Comparison of ENCODE assay signal across 29 cellular contexts in genomic region chr3:197833930-197834715, GRCh38. TPM values are rescaled to one million over a fixed set of nuclear protein-coding genes. Genes with fewer than 3 reads are reported as not detected.
DNase-seq lines count a peak whose midpoint lies in the region; ATAC-seq and TF ChIP-seq lines count a peak whose summit lies in the region.
"Had no signal": no experiment of that assay in that cellular context is flagged by ENCODE, and none has a peak within 500 bp of the region (broad histone marks: within the 10 kb centered on the region; RNA-seq: fewer than 3 reads in every experiment).

No MANE protein-coding gene starts in this region.

- peak overlapping the region; percentile 36 for H3K27ac Mint-ChIP-seq in stimulated activated naive CD8-positive, alpha-beta T cell treated with anti-CD3 and anti-CD28 coated beads, Interleukin-15, Interleukin-2, amounts not matched to agents 100 ng/mL and 50 ng/mL, for 24 hours
- no peak overlapping the region for H3K27ac Mint-ChIP-seq in stimulated activated naive CD8-positive, alpha-beta T cell treated with anti-CD3 and anti-CD28 coated beads, Interleukin-15, amount 100 ng/mL, for 72 hours
- H3K27ac Mint-ChIP-seq: activated naive CD4-positive, alpha-beta T cell treated with anti-CD3 and anti-CD28 coated beads for 36 hours; endodermal cell; mesothelial cell of epicardium; naive thymus-derived CD4-positive, alpha-beta T cell had no signal

- no peak for ATAC-seq in stimulated activated naive CD8-positive, alpha-beta T cell treated with anti-CD3 and anti-CD28 coated beads, Interleukin-15, amount 100 ng/mL, for 72 hours
- ATAC-seq in GM21529 (IDR thresholded peaks at IDR 0.05; ENCODE audit: unreplicated experiment) (peak; percentile 80), Panc1 (no peak), GM18519 (IDR thresholded peaks at IDR 0.05; ENCODE audit: low FRiP score, unreplicated experiment) (no peak)
- ATAC-seq: A549; gastroesophageal sphincter; left ventricle myocardium superior; naive thymus-derived CD4-positive, alpha-beta T cell; upper lobe of right lung had no signal

- no peaks in the 10 kb centered on the region for H3K4me1 ChIP-seq in Panc1 (ENCODE audit: control insufficient read depth, insufficient read depth, low read length)
- H3K4me1 ChIP-seq: A549, BE2C, gastroesophageal sphincter, upper lobe of right lung had no signal

- H3K36me3 ChIP-seq in Panc1 (ENCODE audit: control insufficient read depth, insufficient read depth, low read length), result peaks cover 68% of the 10 kb centered on the region

- peak overlapping the region; percentile 28 for H3K4me3 Mint-ChIP-seq in stimulated activated naive CD8-positive, alpha-beta T cell treated with anti-CD3 and anti-CD28 coated beads, Interleukin-15, Interleukin-2, amounts not matched to agents 100 ng/mL and 50 ng/mL, for 24 hours
- H3K4me3 Mint-ChIP-seq in stimulated activated naive CD8-positive, alpha-beta T cell treated with anti-CD3 and anti-CD28 coated beads, Interleukin-15, amount 100 ng/mL, for 72 hours, result no peak overlapping the region
- H3K4me3 Mint-ChIP-seq: activated naive CD4-positive, alpha-beta T cell treated with anti-CD3 and anti-CD28 coated beads for 36 hours; endodermal cell; mesothelial cell of epicardium; naive thymus-derived CD4-positive, alpha-beta T cell had no signal

- POLR2A ChIA-PET in Panc1 (lab: Charles Lee), result no interaction called here

- H3K9me3 ChIP-seq in Panc1 (ENCODE audit: control insufficient read depth, insufficient read depth, low read depth, low read length), result no peaks in the 10 kb centered on the region
- H3K9me3 ChIP-seq: A549, BE2C, gastroesophageal sphincter, upper lobe of right lung had no signal

- no peak overlapping the region for H3K27ac ChIP-seq in Panc1 (ENCODE audit: low read length)
- H3K27ac ChIP-seq: A549, cardiac muscle cell, gastroesophageal sphincter, PC-9, upper lobe of right lung had no signal

- CTCF ChIA-PET in Panc1 (lab: Charles Lee), result no interaction called here

- intact Hi-C loops in Panc1 (cut with micrococcal nuclease; ENCODE audit: unreplicated experiment), result no loop called here

- no peak for TF ChIP-seq CTCF in Panc1 (IDR thresholded peaks at IDR 0.05)

- TSS peak; percentile 33 for BruUV-seq in Panc1 (replicated peaks; lab: Mats Ljungman, UMichigan)

- H3K27me3 Mint-ChIP-seq in stimulated activated naive CD8-positive, alpha-beta T cell treated with anti-CD3 and anti-CD28 coated beads, Interleukin-15, Interleukin-2, amounts not matched to agents 100 ng/mL and 50 ng/mL, for 24 hours, result no peaks in the 10 kb centered on the region
- no peaks in the 10 kb centered on the region for H3K27me3 Mint-ChIP-seq in stimulated activated naive CD8-positive, alpha-beta T cell treated with anti-CD3 and anti-CD28 coated beads, Interleukin-15, amount 100 ng/mL, for 72 hours
- H3K27me3 Mint-ChIP-seq: naive thymus-derived CD4-positive, alpha-beta T cell had no signal

- no peak for DNase-seq in stimulated activated naive CD8-positive, alpha-beta T cell treated with anti-CD3 and anti-CD28 coated beads, Interleukin-15, amount 100 ng/mL, for 72 hours
- DNase-seq in Panc1 (ENCODE audit: low read depth, low spot score) (no peak), AG08395 (ENCODE audit: low spot score) (no peak), kidney glomerular epithelial cell (lab: John Stamatoyannopoulos, UW) (no peak)
- no peak for DNase-seq in activated CD4-positive, alpha-beta T cell treated with anti-CD3 and anti-CD28 coated beads, Interleukin-2, amount 50 U/mL, for 48 hours
- DNase-seq: activated naive CD4-positive, alpha-beta T cell treated with anti-CD3 and anti-CD28 coated beads for 36 hours; BE2C; COR-L47; DMS79 treated with DMSO at 0.1 percent for 48 hours; endodermal cell; H7; hypothalamus; KG1; left ventricle myocardium superior; naive thymus-derived CD4-positive, alpha-beta T cell; NCI-H1436; NCI-H510A treated with DMSO at 0.1 percent for 48 hours; occipital lobe; SHP77 treated with DMSO at 0.1 percent for 48 hours; T1000; upper lobe of right lung had no signal

- peaks cover 44% of the 10 kb centered on the region for H3K36me3 Mint-ChIP-seq in stimulated activated naive CD8-positive, alpha-beta T cell treated with anti-CD3 and anti-CD28 coated beads, Interleukin-15, Interleukin-2, amounts not matched to agents 100 ng/mL and 50 ng/mL, for 24 hours (ENCODE audit: low read depth)

- in situ Hi-C loops in Panc1 (cut with HindIII; ENCODE audit: low pct_unique_long_range_greater_than_20kb, low sequenced_read_pairs), result no loop called here

- no peaks in the 10 kb centered on the region for H3K27me3 ChIP-seq in Panc1 (ENCODE audit: control insufficient read depth, insufficient read depth, low read length)
- H3K27me3 ChIP-seq: BE2C, cardiac muscle cell, gastroesophageal sphincter, upper lobe of right lung had no signal

- no peaks in the 10 kb centered on the region for H3K9me3 Mint-ChIP-seq in stimulated activated naive CD8-positive, alpha-beta T cell treated with anti-CD3 and anti-CD28 coated beads, Interleukin-15, Interleukin-2, amounts not matched to agents 100 ng/mL and 50 ng/mL, for 24 hours
- H3K9me3 Mint-ChIP-seq in stimulated activated naive CD8-positive, alpha-beta T cell treated with anti-CD3 and anti-CD28 coated beads, Interleukin-15, amount 100 ng/mL, for 72 hours, result no peaks in the 10 kb centered on the region
- H3K9me3 Mint-ChIP-seq: activated naive CD4-positive, alpha-beta T cell treated with anti-CD3 and anti-CD28 coated beads for 36 hours; endodermal cell; mesothelial cell of epicardium; naive thymus-derived CD4-positive, alpha-beta T cell had no signal

- no peaks in the 10 kb centered on the region for H3K4me1 Mint-ChIP-seq in stimulated activated naive CD8-positive, alpha-beta T cell treated with anti-CD3 and anti-CD28 coated beads, Interleukin-15, Interleukin-2, amounts not matched to agents 100 ng/mL and 50 ng/mL, for 24 hours (ENCODE audit: low read depth)
- no peaks in the 10 kb centered on the region for H3K4me1 Mint-ChIP-seq in stimulated activated naive CD8-positive, alpha-beta T cell treated with anti-CD3 and anti-CD28 coated beads, Interleukin-15, amount 100 ng/mL, for 72 hours
- H3K4me1 Mint-ChIP-seq: endodermal cell, mesothelial cell of epicardium had no signal

- no peak overlapping the region for H3K4me3 ChIP-seq in Panc1 (ENCODE audit: low read depth in 2 of 2, low read length in 2 of 2)
- H3K4me3 ChIP-seq: A549, cardiac muscle cell, gastroesophageal sphincter, PC-9, upper lobe of right lung had no signal

RNA-seq across cellular contexts. Expression of gene LRCH3, which starts 43.1 kb away (rescaled TPM):
- total RNA-seq in Panc1 (2021; ENCODE audit: unreplicated experiment), result 75.8 TPM
- 26.9 TPM for polyA plus RNA-seq in Panc1 (2012; ENCODE audit: insufficient read length)
